In genomic region chr13:44574466-44574855, GRCh38 we compare ENCODE assay signal across 9 cellular contexts. TPM values are rescaled to one million over a fixed set of nuclear protein-coding genes. Genes with fewer than 3 reads are reported as not detected.
DNase-seq lines count a peak whose midpoint lies in the region; ATAC-seq and TF ChIP-seq lines count a peak whose summit lies in the region.
"Had no signal": no experiment of that assay in that cellular context is flagged by ENCODE, and none has a peak within 500 bp of the region (broad histone marks: within the 10 kb centered on the region; RNA-seq: fewer than 3 reads in every experiment).

No MANE protein-coding gene starts in this region.

- H3K27me3 Mint-ChIP-seq in activated T-cell treated with anti-CD3 and anti-CD28 coated beads, Interleukin-2, amount 50 U/mL, for 24 hours: peaks cover 2% of the 10 kb centered on the region

- H3K36me3 ChIP-seq in hepatocyte (replicated peaks; ENCODE audit: insufficient read depth, low read depth) (no peaks in the 10 kb centered on the region), smooth muscle cell (ENCODE audit: low read depth) (no peaks in the 10 kb centered on the region), colonic mucosa (no peaks in the 10 kb centered on the region), heart right ventricle (no peaks in the 10 kb centered on the region)

- H3K27ac Mint-ChIP-seq in activated T-cell treated with anti-CD3 and anti-CD28 coated beads, Interleukin-2, amount 50 U/mL, for 24 hours: no peak overlapping the region

- H3K9me3 ChIP-seq in hepatocyte (ENCODE audit: low read depth): no peaks in the 10 kb centered on the region
- no peaks in the 10 kb centered on the region for H3K9me3 ChIP-seq in smooth muscle cell (replicated peaks; ENCODE audit: low read depth)
- H3K9me3 ChIP-seq in colonic mucosa: no peaks in the 10 kb centered on the region
- no peaks in the 10 kb centered on the region for H3K9me3 ChIP-seq in heart right ventricle

- TF ChIP-seq CTCF in WI38 (IDR thresholded peaks at IDR 0.05; ENCODE audit: low read depth, low read length) (no peak), hepatocyte (IDR thresholded peaks at IDR 0.05; ENCODE audit: poor library complexity) (no peak), smooth muscle cell (IDR thresholded peaks at IDR 0.05; ENCODE audit: borderline replicate concordance, insufficient read depth, poor library complexity, severe bottlenecking) (no peak), colonic mucosa (IDR thresholded peaks at IDR 0.05) (no peak), heart right ventricle (IDR thresholded peaks at IDR 0.05) (peak in 1 of 9 donors; percentile 3)

- H3K36me3 Mint-ChIP-seq in activated T-cell treated with anti-CD3 and anti-CD28 coated beads, Interleukin-2, amount 50 U/mL, for 24 hours (ENCODE audit: low read depth): peaks cover 10% of the 10 kb centered on the region

- peak; percentile 38 for DNase-seq in activated T-cell treated with anti-CD3 and anti-CD28 coated beads, Interleukin-2, amount 50 U/mL, for 24 hours
- no peak for DNase-seq in activated T-cell treated with anti-CD3 and anti-CD28 coated beads, Interleukin-2, amount 50 U/mL, for 48 hours
- no peak for DNase-seq in hepatocyte (ENCODE audit: low spot score)
- no peak for DNase-seq in smooth muscle cell (lab: John Stamatoyannopoulos, UW; ENCODE audit: unreplicated experiment)
- DNase-seq in colonic mucosa: no peak
- DNase-seq in heart right ventricle: no peak

- no peak overlapping the region for H3K27ac ChIP-seq in hepatocyte
- H3K27ac ChIP-seq in smooth muscle cell (ENCODE audit: low read depth): no peak overlapping the region
- no peak overlapping the region for H3K27ac ChIP-seq in colonic mucosa
- no peak overlapping the region for H3K27ac ChIP-seq in heart right ventricle

- H3K4me1 ChIP-seq in hepatocyte (ENCODE audit: insufficient read depth): peaks cover 46% of the 10 kb centered on the region
- peaks cover 65% of the 10 kb centered on the region for H3K4me1 ChIP-seq in smooth muscle cell (ENCODE audit: low read depth)
- H3K4me1 ChIP-seq in colonic mucosa: peaks cover 18% of the 10 kb centered on the region
- peaks cover 4 to 74% (median 53%) of the 10 kb centered on the region in 9 donors for H3K4me1 ChIP-seq in heart right ventricle

- WGBS in hepatocyte (ENCODE audit: low lambda C conversion rate, missing lambda C conversion rate): 65% methylated on average over 1 of the region's 1 CpG
- 68% methylated on average over 1 of the region's 1 CpG for WGBS in smooth muscle cell (ENCODE audit: low lambda C conversion rate)
- whole genome bisulfite sequencing in heart right ventricle, 2 donors: 84 to 90% methylated on average over 1 of the region's 1 CpG

- H3K4me3 ChIP-seq in WI38 (ENCODE audit: low read depth, low read length): peak overlapping the region; percentile 84
- peak overlapping the region; percentile 35 for H3K4me3 ChIP-seq in hepatocyte
- H3K4me3 ChIP-seq in smooth muscle cell: peak overlapping the region; percentile 86
- no peak overlapping the region for H3K4me3 ChIP-seq in colonic mucosa
- peak overlapping the region in 3 of 10 donors; percentile 93 to 98 (median 96) for H3K4me3 ChIP-seq in heart right ventricle

- H3K9me3 Mint-ChIP-seq in activated T-cell treated with anti-CD3 and anti-CD28 coated beads, Interleukin-2, amount 50 U/mL, for 24 hours: no peaks in the 10 kb centered on the region

- no peak for ATAC-seq in GM18907 (IDR thresholded peaks at IDR 0.05; ENCODE audit: unreplicated experiment)
- no peak for ATAC-seq in heart right ventricle
- ATAC-seq: left lobe of liver had no signal

- peak overlapping the region; percentile 87 for H3K4me2 ChIP-seq in hepatocyte
- peak overlapping the region; percentile 95 for H3K4me2 ChIP-seq in smooth muscle cell

- no peaks in the 10 kb centered on the region for H3K9me2 ChIP-seq in hepatocyte (replicated peaks; ENCODE audit: insufficient read depth)

- H3K4me3 Mint-ChIP-seq in activated T-cell treated with anti-CD3 and anti-CD28 coated beads, Interleukin-2, amount 50 U/mL, for 24 hours: no peak overlapping the region

- H2AFZ ChIP-seq in hepatocyte (no peak overlapping the region), smooth muscle cell (ENCODE audit: low read depth) (no peak overlapping the region)

- intact Hi-C loops in colonic mucosa (cut with DNase I): loop anchor here (10.0 kb wide), 1 partner anchor 90 kb away; no protein-coding TSS in a partner anchor
- intact Hi-C loops in heart right ventricle (cut with DNase I): loop anchor here in 4 of 10 donors (10.0 kb wide), 5 partner anchors 90 to 400 kb away; no protein-coding TSS in a partner anchor

- H4K20me1 ChIP-seq in hepatocyte (ENCODE audit: insufficient read depth, poor library complexity, severe bottlenecking) (peaks cover 38% of the 10 kb centered on the region), smooth muscle cell (ENCODE audit: low read depth) (peaks cover 63% of the 10 kb centered on the region)

- H3K4me1 Mint-ChIP-seq in activated T-cell treated with anti-CD3 and anti-CD28 coated beads, Interleukin-2, amount 50 U/mL, for 24 hours (ENCODE audit: low read depth): peaks cover 58% of the 10 kb centered on the region

- H3K79me2 ChIP-seq in hepatocyte (peaks cover 71% of the 10 kb centered on the region), smooth muscle cell (ENCODE audit: low read depth) (peaks cover 57% of the 10 kb centered on the region)

- H3K9ac ChIP-seq in smooth muscle cell (ENCODE audit: low read depth): no peak overlapping the region
- no peak overlapping the region for H3K9ac ChIP-seq in colonic mucosa (ENCODE audit: low read depth in 2 of 2, low read length in 2 of 2)

- H3K27me3 ChIP-seq in hepatocyte (no peaks in the 10 kb centered on the region), smooth muscle cell (ENCODE audit: low read depth) (no peaks in the 10 kb centered on the region), colonic mucosa (no peaks in the 10 kb centered on the region), heart right ventricle (no peaks in the 10 kb centered on the region)

- H3F3A ChIP-seq in smooth muscle cell (ENCODE audit: low read depth): peaks cover 9% of the 10 kb centered on the region

RNA-seq across cellular contexts. Expression of gene TSC22D1, which starts 1.7 kb away (rescaled TPM):
- total RNA-seq in hepatocyte (164 and 173 TPM in 2 replicates), smooth muscle cell (117 and 121 TPM in 2 replicates), colonic mucosa (100 to 1,000 TPM; 137 to 231 TPM), heart right ventricle (100 to 1,000 TPM in 8 of 10 donors, 10 to 100 TPM in 2; 87.2 to 200 (median 129) TPM)
- polyA plus RNA-seq in hepatocyte (172 and 195 TPM in 2 replicates), smooth muscle cell (135 and 159 TPM in 2 replicates), heart right ventricle (10 to 100 TPM; 48.5 to 82.4 TPM)
